In genomic region chr16:88923926-88924833, GRCh38 we compare ENCODE assay signal across 20 cellular contexts. TPM values are rescaled to one million over a fixed set of nuclear protein-coding genes. Genes with fewer than 3 reads are reported as not detected.
A peak's percentile ranks its signal among the peaks of the same experiment; 100 is the strongest.
DNase-seq lines count a peak whose midpoint lies in the region; ATAC-seq and TF ChIP-seq lines count a peak whose summit lies in the region.
"Had no signal": no experiment of that assay in that cellular context is flagged by ENCODE, and none has a peak within 500 bp of the region (broad histone marks: within the 10 kb centered on the region; RNA-seq: fewer than 3 reads in every experiment).

No MANE protein-coding gene starts in this region.

- H3K4me1 Mint-ChIP-seq in MCF 10A (ENCODE audit: insufficient read depth, unreplicated experiment) (no peaks in the 10 kb centered on the region), memory B cell (peaks cover 30% of the 10 kb centered on the region)
- peaks cover 76% of the 10 kb centered on the region for H3K4me1 Mint-ChIP-seq in stimulated activated memory B cell treated with anti-CD40 and anti-IgM and Interleukin-4, amounts not matched to agents 10 μg/mL and 1 μg/mL and 100 μg/mL, for 72 hours

- TF ChIP-seq CTCF in MCF 10A (IDR thresholded peaks at IDR 0.05; ENCODE audit: unreplicated experiment) (no peak), lower lobe of right lung (IDR thresholded peaks at IDR 0.05) (no peak)

- no peaks in the 10 kb centered on the region for H3K36me3 ChIP-seq in lower lobe of right lung
- H3K36me3 ChIP-seq: gastroesophageal sphincter, transverse colon had no signal

- CTCF ChIA-PET in MCF 10A (lab: Yijun Ruan, JAX) = no interaction called here

- no peak overlapping the region for H3K27ac Mint-ChIP-seq in MCF 10A (ENCODE audit: low read depth, unreplicated experiment)
- H3K27ac Mint-ChIP-seq in memory B cell = peak overlapping the region; percentile 50
- H3K27ac Mint-ChIP-seq in stimulated activated memory B cell treated with anti-CD40 and anti-IgM and Interleukin-4, amounts not matched to agents 10 μg/mL and 1 μg/mL and 100 μg/mL, for 72 hours = peak overlapping the region; percentile 71
- H3K27ac Mint-ChIP-seq: activated CD4-positive, alpha-beta T cell treated with anti-CD3 and anti-CD28 coated beads, Interleukin-2, amount 10 ng/mL, durations not matched to agents 24 days and 14 days; CD4-positive, alpha-beta memory T cell had no signal

- no peak for ATAC-seq in memory B cell (ENCODE audit: low read depth)
- ATAC-seq in stimulated activated memory B cell treated with anti-CD40 and anti-IgM and Interleukin-4, amounts not matched to agents 10 μg/mL and 1 μg/mL and 100 μg/mL, for 72 hours = no peak
- no peak for ATAC-seq in lower lobe of right lung
- ATAC-seq in GM21360 (IDR thresholded peaks at IDR 0.05; ENCODE audit: unreplicated experiment) = no peak

- peaks cover 11% of the 10 kb centered on the region for H3K27me3 ChIP-seq in lower lobe of right lung (ENCODE audit: low read depth)

- POLR2A ChIA-PET in MCF 10A (lab: Yijun Ruan, JAX) = interaction anchor here (0.5 to 0.7 kb wide), 3 partner anchors 11 to 66 kb away, joined by 3 read pairs; no protein-coding TSS in a partner anchor

- H3K27ac ChIP-seq in lower lobe of right lung = no peak overlapping the region

- in situ Hi-C loops in T47D (cut with HindIII; ENCODE audit: low pct_unique_long_range_greater_than_20kb, low sequenced_read_pairs) = no loop called here

- H3K9me3 Mint-ChIP-seq in MCF 10A (ENCODE audit: unreplicated experiment) (no peaks in the 10 kb centered on the region), memory B cell (no peaks in the 10 kb centered on the region)
- H3K9me3 Mint-ChIP-seq in stimulated activated memory B cell treated with anti-CD40 and anti-IgM and Interleukin-4, amounts not matched to agents 10 μg/mL and 1 μg/mL and 100 μg/mL, for 72 hours = no peaks in the 10 kb centered on the region
- H3K9me3 Mint-ChIP-seq: activated CD4-positive, alpha-beta T cell treated with anti-CD3 and anti-CD28 coated beads, Interleukin-2, amount 10 ng/mL, durations not matched to agents 24 days and 14 days; naive thymus-derived CD8-positive, alpha-beta T cell had no signal

- no peaks in the 10 kb centered on the region for H3K27me3 Mint-ChIP-seq in MCF 10A (ENCODE audit: insufficient read depth, unreplicated experiment)
- no peaks in the 10 kb centered on the region for H3K27me3 Mint-ChIP-seq in memory B cell
- no peaks in the 10 kb centered on the region for H3K27me3 Mint-ChIP-seq in stimulated activated memory B cell treated with anti-CD40 and anti-IgM and Interleukin-4, amounts not matched to agents 10 μg/mL and 1 μg/mL and 100 μg/mL, for 72 hours
- H3K27me3 Mint-ChIP-seq: activated CD4-positive, alpha-beta T cell treated with anti-CD3 and anti-CD28 coated beads, Interleukin-2, amount 10 ng/mL, durations not matched to agents 24 days and 14 days had no signal

- H3K36me3 Mint-ChIP-seq in MCF 10A (ENCODE audit: insufficient read depth, unreplicated experiment) = no peaks in the 10 kb centered on the region
- peaks cover 5% of the 10 kb centered on the region for H3K36me3 Mint-ChIP-seq in memory B cell
- H3K36me3 Mint-ChIP-seq in stimulated activated memory B cell treated with anti-CD40 and anti-IgM and Interleukin-4, amounts not matched to agents 10 μg/mL and 1 μg/mL and 100 μg/mL, for 72 hours = no peaks in the 10 kb centered on the region
- H3K36me3 Mint-ChIP-seq: CD4-positive, alpha-beta memory T cell; naive thymus-derived CD8-positive, alpha-beta T cell had no signal

- BruUV-seq in MCF 10A (replicated peaks; lab: Mats Ljungman, UMichigan) = no TSS peak

- intact Hi-C loops in MCF 10A (cut with micrococcal nuclease) (no loop called here), lower lobe of right lung (cut with DNase I) (no loop called here)

- no peak overlapping the region for H3K4me3 ChIP-seq in lower lobe of right lung
- H3K4me3 ChIP-seq: gastroesophageal sphincter, transverse colon had no signal

- H3K4me1 ChIP-seq in lower lobe of right lung = peaks cover 57% of the 10 kb centered on the region

- DNase-seq in T47D (ENCODE audit: low read depth in 1 of 2, low spot score in 1 of 2) (peak; percentile 89 to 92), MCF 10A (ENCODE audit: unreplicated experiment) (no peak), RPMI7951 (ENCODE audit: low read depth) (peak; percentile 70), memory B cell (ENCODE audit: low spot score in 2 of 2) (no peak), COLO829 (ENCODE audit: low spot score) (no peak), lower lobe of right lung (no peak)
- DNase-seq: activated CD4-positive, alpha-beta T cell treated with anti-CD3 and anti-CD28 coated beads, Interleukin-2, amount 10 ng/mL, durations not matched to agents 24 days and 14 days; CD4-positive, alpha-beta memory T cell; naive thymus-derived CD8-positive, alpha-beta T cell; NCI-H774; stimulated activated naive CD4-positive, alpha-beta T cell; transverse colon had no signal

- H3K4me3 Mint-ChIP-seq in MCF 10A (ENCODE audit: unreplicated experiment) (no peak overlapping the region), memory B cell (peak overlapping the region; percentile 25)
- H3K4me3 Mint-ChIP-seq in stimulated activated memory B cell treated with anti-CD40 and anti-IgM and Interleukin-4, amounts not matched to agents 10 μg/mL and 1 μg/mL and 100 μg/mL, for 72 hours = no peak overlapping the region
- H3K4me3 Mint-ChIP-seq: activated CD4-positive, alpha-beta T cell treated with anti-CD3 and anti-CD28 coated beads, Interleukin-2, amount 10 ng/mL, durations not matched to agents 24 days and 14 days; CD4-positive, alpha-beta memory T cell; naive thymus-derived CD8-positive, alpha-beta T cell had no signal

- no peaks in the 10 kb centered on the region for H3K9me3 ChIP-seq in lower lobe of right lung
- H3K9me3 ChIP-seq: gastroesophageal sphincter, transverse colon had no signal

RNA-seq across cellular contexts. Expression of gene CBFA2T3, which starts 52.8 kb away (rescaled TPM):
- total RNA-seq in MCF 10A (2022) (not detected in 2 replicates), lower lobe of right lung (14.3 TPM)
- not detected in 2 replicates for total RNA-seq in RPMI7951 (2014; rRNA removed; shearing (Covaris generic))
- total RNA-seq: activated CD4-positive, alpha-beta T cell treated with anti-CD3 and anti-CD28 coated beads, Interleukin-2, amount 10 ng/mL, durations not matched to agents 24 days and 14 days; dermis microvascular lymphatic vessel endothelial cell; H4; IMR-90 had no signal

RNA-seq across cellular contexts. Expression of gene PABPN1L, which starts 57.7 kb away (rescaled TPM):
- total RNA-seq in MCF 10A (2022) (not detected in 2 replicates), lower lobe of right lung (not detected)
- not detected in 2 replicates for total RNA-seq in RPMI7951 (2014; rRNA removed; shearing (Covaris generic))
- total RNA-seq: activated CD4-positive, alpha-beta T cell treated with anti-CD3 and anti-CD28 coated beads, Interleukin-2, amount 10 ng/mL, durations not matched to agents 24 days and 14 days; CD4-positive, alpha-beta memory T cell; dermis microvascular lymphatic vessel endothelial cell; H4; IMR-90; lower leg skin; naive thymus-derived CD8-positive, alpha-beta T cell; posterior vena cava; transverse colon had no signal

Comparison
In these comparisons a context has a peak if more than half of its experiments do, and no peak if none do; other contexts are left out.
1. DNase-seq: peak in T47D (2 of 2) and RPMI7951 (single experiment); none in MCF 10A (single experiment), memory B cell (0 of 2), COLO829 (single experiment) and lower lobe of right lung (single experiment).
2. RNA of gene CBFA2T3, which starts 52.8 kb away (total RNA-seq): 14.3 TPM in lower lobe of right lung (single experiment); not detected in MCF 10A and not detected in RPMI7951; every median in the first group is over 10 times any median in the second.